18 cellular contexts compared by ENCODE assay signal in genomic region chr3:169545606-169546005, GRCh38.
"Had no signal": no experiment of that assay in that cellular context is flagged by ENCODE, and none has a peak within 500 bp of the region (broad histone marks: within the 10 kb centered on the region; RNA-seq: fewer than 3 reads in every experiment).

No MANE protein-coding gene starts in this region.

- H3K27ac ChIP-seq: coronary artery, gastroesophageal sphincter, heart left ventricle, left ventricle myocardium inferior, prostate gland, right atrium auricular region, tibial artery, uterus had no signal

- H3K9me3 ChIP-seq: gastroesophageal sphincter, heart left ventricle, left ventricle myocardium inferior, prostate gland, right atrium auricular region, tibial artery, uterus had no signal

- H3K36me3 ChIP-seq: gastroesophageal sphincter, heart left ventricle, left ventricle myocardium inferior, prostate gland, right atrium auricular region, tibial artery, uterus had no signal

- H3K4me3 ChIP-seq: coronary artery, gastroesophageal sphincter, heart left ventricle, left ventricle myocardium inferior, prostate gland, right atrium auricular region, tibial artery, uterus had no signal

- H3K27me3 ChIP-seq: gastroesophageal sphincter, heart left ventricle, right atrium auricular region, tibial artery, uterus had no signal

- ATAC-seq: activated CD4-positive, CD25-positive, alpha-beta regulatory T cell treated with anti-CD3 and anti-CD28 coated beads, Interleukin-2, amount 50 U/mL, for 24 hours; activated CD8-positive, alpha-beta T cell treated with anti-CD3 and anti-CD28 coated beads, Interleukin-2, amount 10 ng/mL, durations not matched to agents 7 days and 5 days; gastroesophageal sphincter; heart left ventricle had no signal

- DNase-seq: activated CD4-positive, alpha-beta T cell treated with anti-CD3 and anti-CD28 coated beads, Interleukin-2, amount 10 ng/mL, durations not matched to agents 7 days and 5 days; activated CD8-positive, alpha-beta T cell treated with anti-CD3 and anti-CD28 coated beads, Interleukin-2, amount 10 ng/mL, durations not matched to agents 7 days and 5 days; activated naive CD4-positive, alpha-beta T cell treated with Interleukin-2 at 50 U/mL for 16 hours; activated naive CD8-positive, alpha-beta T cell treated with anti-CD3 and anti-CD28 coated beads, Interleukin-2, amount 10 ng/mL, durations not matched to agents 7 days and 5 days; activated T-cell treated with anti-CD3 and anti-CD28 coated beads, Interleukin-2, amount 50 U/mL, for 24 hours; erythroblast; heart left ventricle; left ventricle myocardium inferior; stimulated activated CD4-positive, alpha-beta T cell treated with anti-CD3 and anti-CD28 coated beads, Interleukin-12 subunit alpha, Interleukin-12 subunit beta, amount 100 ng/mL, for 4 hours; stimulated activated CD4-positive, alpha-beta T cell treated with anti-CD3 and anti-CD28 coated beads, Interleukin-1b, Interleukin-23, amount 100 ng/mL, for 48 hours; stimulated activated naive CD4-positive, alpha-beta T cell treated with Interleukin-2 at 50 U/mL for 16 hours; tibial artery; uterus had no signal

- H3K4me1 ChIP-seq: uterus had no signal
